ENCODE assay signal across 24 cellular contexts in the genomic region with DNA sequence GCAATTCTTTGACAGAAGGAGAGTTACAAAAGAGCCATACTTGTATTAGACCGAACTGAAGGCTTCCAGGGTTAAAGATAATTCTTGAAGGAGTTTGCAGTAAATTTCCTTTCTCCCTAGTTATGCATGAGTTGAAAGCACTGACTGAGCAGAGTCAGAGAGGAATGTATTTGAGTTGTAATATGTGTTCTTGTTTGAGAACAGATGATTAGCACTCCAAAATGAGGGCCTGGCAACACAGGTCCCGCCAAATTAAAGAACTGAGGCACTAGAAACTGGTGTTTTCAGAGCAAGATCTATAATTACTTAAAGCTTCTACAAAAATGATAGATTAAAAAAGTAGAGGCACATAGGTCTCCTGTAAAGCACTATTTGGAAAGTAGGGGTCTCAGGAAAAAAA.
"Had no signal": no experiment of that assay in that cellular context is flagged by ENCODE, and none has a peak within 500 bp of the region (broad histone marks: within the 10 kb centered on the region; RNA-seq: fewer than 3 reads in every experiment).

No MANE protein-coding gene starts in this region.

- H3K4me3 ChIP-seq: coronary artery, dorsolateral prefrontal cortex, esophagus muscularis mucosa, gastroesophageal sphincter, heart left ventricle, hepatocyte, lower lobe of right lung, mucosa of descending colon had no signal

- FAIRE-seq: colon, endothelial cell of umbilical vein, frontal cortex, kidney had no signal

- H3K27ac ChIP-seq: coronary artery, dorsolateral prefrontal cortex, esophagus muscularis mucosa, foreskin keratinocyte, gastroesophageal sphincter, heart left ventricle, hepatocyte, lower lobe of right lung had no signal

- DNase-seq: dermis blood vessel endothelial cell; dorsolateral prefrontal cortex; effector CD4-positive, alpha-beta T cell; effector memory CD4-positive, alpha-beta T cell; foreskin keratinocyte; heart left ventricle; hypothalamus; immature natural killer cell; islet precursor cell; kidney; kidney glomerular epithelial cell; left colon; left ventricle myocardium superior; lower lobe of right lung; mesenchymal stem cell; mucosa of descending colon had no signal

- H3K4me1 ChIP-seq: esophagus muscularis mucosa, foreskin keratinocyte, gastroesophageal sphincter, heart left ventricle had no signal

- H3K9me3 ChIP-seq: esophagus muscularis mucosa, gastroesophageal sphincter, heart left ventricle, lower lobe of right lung had no signal

- H3K4me2 ChIP-seq: hepatocyte had no signal

- ATAC-seq: foreskin keratinocyte, gastroesophageal sphincter, heart left ventricle, left colon, left lobe of liver, left ventricle myocardium superior, lower lobe of right lung, mucosa of descending colon had no signal

- H3K36me3 ChIP-seq: esophagus muscularis mucosa, gastroesophageal sphincter, heart left ventricle, lower lobe of right lung had no signal

- H3K27me3 ChIP-seq: dorsolateral prefrontal cortex, esophagus muscularis mucosa, foreskin keratinocyte, hepatocyte had no signal

- H2AFZ ChIP-seq: hepatocyte had no signal
